15 cellular contexts compared by ENCODE assay signal in the genomic region with DNA sequence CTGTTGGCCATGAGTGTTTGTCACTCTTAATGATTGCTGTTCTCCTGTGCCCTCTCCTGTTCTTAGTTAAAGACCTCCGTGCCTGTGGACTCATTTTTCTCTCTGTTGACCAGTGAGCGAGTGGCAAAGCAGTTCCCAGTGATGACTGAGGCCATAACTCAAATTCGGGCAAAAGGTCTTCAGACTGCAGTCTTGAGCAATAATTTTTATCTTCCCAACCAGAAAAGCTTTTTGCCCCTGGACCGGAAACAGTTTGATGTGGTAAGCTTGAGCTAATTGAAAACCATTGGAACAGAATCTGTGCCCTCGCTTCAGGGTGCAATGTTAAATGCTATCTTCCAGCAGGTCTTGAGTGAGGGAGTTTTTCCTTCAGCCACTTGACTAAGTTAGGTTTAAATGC.
"Had no signal": no experiment of that assay in that cellular context is flagged by ENCODE, and none has a peak within 500 bp of the region (broad histone marks: within the 10 kb centered on the region; RNA-seq: fewer than 3 reads in every experiment).

No MANE protein-coding gene starts in this region.

- H3K4me3 Mint-ChIP-seq: activated naive CD8-positive, alpha-beta T cell treated with anti-CD3 and anti-CD28 coated beads, Interleukin-2, amount 10 ng/mL, durations not matched to agents 7 days and 5 days; activated T-cell treated with anti-CD3 and anti-CD28 coated beads, Interleukin-2, amount 50 U/mL, for 72 hours; neural progenitor cell had no signal

- H3K4me1 ChIP-seq: gastroesophageal sphincter, neural progenitor cell, testis, upper lobe of right lung had no signal

- H3K4me3 ChIP-seq: gastroesophageal sphincter, neural progenitor cell, ovary, testis, upper lobe of right lung had no signal

- H3K27ac ChIP-seq: gastroesophageal sphincter, neural progenitor cell, ovary, testis, upper lobe of right lung had no signal

- H3K9me3 Mint-ChIP-seq: activated naive CD8-positive, alpha-beta T cell treated with anti-CD3 and anti-CD28 coated beads, Interleukin-2, amount 10 ng/mL, durations not matched to agents 7 days and 5 days; activated T-cell treated with anti-CD3 and anti-CD28 coated beads, Interleukin-2, amount 50 U/mL, for 72 hours; neural progenitor cell had no signal

- H3K36me3 ChIP-seq: neural progenitor cell, ovary had no signal

- H3K9ac ChIP-seq: neural progenitor cell had no signal

- H3K4me1 Mint-ChIP-seq: neural progenitor cell had no signal

- H3K27me3 ChIP-seq: gastroesophageal sphincter, neural progenitor cell, ovary, testis, upper lobe of right lung had no signal

- ATAC-seq: activated T-cell treated with anti-CD3 and anti-CD28 coated beads, Interleukin-2, amount 50 U/mL, for 72 hours; gastroesophageal sphincter; stimulated activated naive CD8-positive, alpha-beta T cell treated with anti-CD3 and anti-CD28 coated beads, Interleukin-15, Interleukin-2, amounts not matched to agents 100 U/mL and 50 U/mL, for 24 hours; upper lobe of right lung had no signal

- H3K9me3 ChIP-seq: gastroesophageal sphincter, ovary, testis, upper lobe of right lung had no signal

- DNase-seq: activated CD4-positive, alpha-beta T cell treated with anti-CD3 and anti-CD28 coated beads for 1 hour; activated CD4-positive, alpha-beta T cell treated with anti-CD3 and anti-CD28 coated beads, Interleukin-2, amount 50 U/mL, for 48 hours; activated naive CD8-positive, alpha-beta T cell treated with anti-CD3 and anti-CD28 coated beads, Interleukin-2, amount 10 ng/mL, durations not matched to agents 7 days and 5 days; activated T-cell treated with anti-CD3 and anti-CD28 coated beads, Interleukin-2, amount 50 U/mL, for 72 hours; effector CD4-positive, alpha-beta T cell; kidney; ovary; stimulated activated CD4-positive, alpha-beta T cell treated with anti-CD3 and anti-CD28 coated beads, Interleukin-4, amount 100 ng/mL, for 1 hour; stimulated activated CD8-positive, alpha-beta memory T cell treated with anti-CD3 and anti-CD28 coated beads, Interleukin-4, amount 100 ng/mL, for 48 hours; stimulated activated naive CD8-positive, alpha-beta T cell treated with anti-CD3 and anti-CD28 coated beads, Interleukin-15, Interleukin-2, amounts not matched to agents 100 U/mL and 50 U/mL, for 24 hours; T-helper 2 cell; testis; upper lobe of right lung had no signal

- H3K27me3 Mint-ChIP-seq: activated naive CD8-positive, alpha-beta T cell treated with anti-CD3 and anti-CD28 coated beads, Interleukin-2, amount 10 ng/mL, durations not matched to agents 7 days and 5 days had no signal

- H3K27ac Mint-ChIP-seq: activated naive CD8-positive, alpha-beta T cell treated with anti-CD3 and anti-CD28 coated beads, Interleukin-2, amount 10 ng/mL, durations not matched to agents 7 days and 5 days; activated T-cell treated with anti-CD3 and anti-CD28 coated beads, Interleukin-2, amount 50 U/mL, for 72 hours; neural progenitor cell had no signal
